ENCODE assay signal across 1 cellular context in genomic region chr5:107215581-107215980, GRCh38.
TF ChIP-seq lines count a peak whose summit lies in the region.

No MANE protein-coding gene starts in this region.

TF ChIP-seq in GM23338, 12 proteins besides CTCF, POLR2A, EP300 and RAD21:
- TF ChIP-seq ZNF462 (CRISPR knock-in tag; IDR thresholded peaks at IDR 0.05) (no peak), ZNF114 (CRISPR knock-in tag; IDR thresholded peaks at IDR 0.05) (no peak), NANOG (IDR thresholded peaks at IDR 0.05; ENCODE audit: borderline replicate concordance) (no peak), CREB1 (CRISPR knock-in tag; IDR thresholded peaks at IDR 0.05; ENCODE audit: low read depth) (no peak)
